9 cellular contexts compared by ENCODE assay signal in the genomic region with DNA sequence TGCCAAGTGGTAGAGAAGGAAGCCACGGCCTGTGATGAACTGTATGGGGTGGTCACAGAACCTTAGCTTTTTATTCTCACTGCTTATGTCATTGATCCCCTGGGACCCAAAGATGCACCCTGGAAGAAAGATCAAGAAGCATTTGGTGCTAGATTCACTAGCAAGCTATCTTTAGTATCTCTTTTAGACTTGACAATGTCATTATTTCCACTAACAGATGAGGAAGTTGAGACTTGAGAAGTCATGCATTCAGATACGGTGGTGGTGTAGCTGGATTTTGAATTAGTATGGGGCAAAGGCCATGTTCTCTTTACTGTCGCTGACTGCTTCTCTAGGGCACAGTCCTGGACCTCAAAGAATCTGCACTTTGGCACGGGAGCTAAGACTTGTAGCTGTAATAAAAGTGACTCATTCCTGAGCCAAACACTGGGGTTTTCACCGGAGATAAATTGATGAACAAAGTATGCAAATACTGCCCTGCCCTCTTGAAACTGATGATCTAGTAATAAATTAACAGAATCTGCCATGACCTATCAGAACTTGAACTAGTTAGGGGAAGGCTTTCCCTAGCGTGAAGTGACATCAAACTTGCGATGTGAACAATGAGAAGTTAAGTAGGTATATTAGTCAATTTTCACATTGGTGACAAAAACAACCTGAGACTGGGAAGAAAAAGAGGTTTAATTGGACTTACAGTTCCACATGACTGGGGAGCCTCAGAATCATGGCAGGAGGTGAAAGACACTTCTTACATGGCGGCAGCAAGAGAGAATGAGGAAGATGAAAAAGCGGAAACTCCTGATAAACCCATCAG. TPM values are rescaled to one million over a fixed set of nuclear protein-coding genes. Genes with fewer than 3 reads are reported as not detected.
DNase-seq lines count a peak whose midpoint lies in the region; ATAC-seq lines count a peak whose summit lies in the region.
"Had no signal": no experiment of that assay in that cellular context is flagged by ENCODE, and none has a peak within 500 bp of the region (broad histone marks: within the 10 kb centered on the region; RNA-seq: fewer than 3 reads in every experiment).

No MANE protein-coding gene starts in this region.

- H3K27ac ChIP-seq in substantia nigra (ENCODE audit: low read depth, low read length, poor library complexity, severe bottlenecking), result no peak overlapping the region

- ATAC-seq in GM18519 (IDR thresholded peaks at IDR 0.05; ENCODE audit: low FRiP score, unreplicated experiment) (peak; percentile 50), GM21786 (IDR thresholded peaks at IDR 0.05; ENCODE audit: unreplicated experiment) (peak; percentile 90), HG03521 (IDR thresholded peaks at IDR 0.05; ENCODE audit: unreplicated experiment) (peak; percentile 82), left colon (peak; percentile 88)

- intact Hi-C loops in left colon (cut with DNase I, micrococcal nuclease), result no loop called here

- peak; percentile 44 to 79 for DNase-seq in left colon
- no peak for DNase-seq in activated naive CD4-positive, alpha-beta T cell treated with anti-CD3 and anti-CD28 coated beads, Interleukin-2, amount 50 U/mL, for 16 hours
- no peak for DNase-seq in stimulated activated CD4-positive, alpha-beta T cell treated with anti-CD3 and anti-CD28 coated beads, Interleukin-1b, Interleukin-23, amount 100 ng/mL, for 48 hours
- DNase-seq in T-helper 9 cell, result no peak
- DNase-seq in substantia nigra (lab: John Stamatoyannopoulos, UW), result no peak
- DNase-seq: MG63 had no signal

RNA-seq across cellular contexts. Expression of gene GDA, which starts 5.4 kb away (rescaled TPM):
- 10 to 100 TPM; 35.3 to 44.7 TPM for total RNA-seq in left colon

Comparison
In these comparisons a context has a peak if more than half of its experiments do, and no peak if none do; other contexts are left out.
1. DNase-seq: peak in left colon (2 of 2); none in activated naive CD4-positive, alpha-beta T cell treated with anti-CD3 and anti-CD28 coated beads, Interleukin-2, amount 50 U/mL, for 16 hours (single experiment), stimulated activated CD4-positive, alpha-beta T cell treated with anti-CD3 and anti-CD28 coated beads, Interleukin-1b, Interleukin-23, amount 100 ng/mL, for 48 hours (single experiment), T-helper 9 cell (single experiment) and substantia nigra (0 of 49).
2. Peak in every context shown above with its lines, with median percentiles within 50 percentile points of each other: ATAC-seq.